ENCODE assay signal across 11 cellular contexts in genomic region chr2:85604568-85605339, GRCh38. TPM values are rescaled to one million over a fixed set of nuclear protein-coding genes. Genes with fewer than 3 reads are reported as not detected.
DNase-seq lines count a peak whose midpoint lies in the region; ATAC-seq and TF ChIP-seq lines count a peak whose summit lies in the region.
"Had no signal": no experiment of that assay in that cellular context is flagged by ENCODE, and none has a peak within 500 bp of the region (broad histone marks: within the 10 kb centered on the region; RNA-seq: fewer than 3 reads in every experiment).

No MANE protein-coding gene starts in this region.

- no peak overlapping the region for H3K27ac ChIP-seq in CD4-positive, alpha-beta T cell (ENCODE audit: low read depth, low read length)

- no peak for TF ChIP-seq CTCF in CD4-positive, alpha-beta T cell (IDR thresholded peaks at IDR 0.05)
- TF ChIP-seq CTCF in mesothelial cell of epicardium (IDR thresholded peaks at IDR 0.05; ENCODE audit: unreplicated experiment), result no peak

- no peaks in the 10 kb centered on the region for H3K9me3 Mint-ChIP-seq in CD4-positive, alpha-beta T cell
- H3K9me3 Mint-ChIP-seq in mesothelial cell of epicardium, result no peaks in the 10 kb centered on the region
- H3K9me3 Mint-ChIP-seq: T-helper 2 cell treated with Interferon-gamma antibody and Interleukin-4, amounts not matched to agents 5 μg/mL and 100 μg/mL, for 36 hours had no signal

- POLR2A ChIA-PET in CD4-positive, alpha-beta T cell (lab: Charles Lee), result interaction anchor here (0.6 to 1.9 kb wide), 6 partner anchors 9 to 66 kb away, joined by 4 to 13 read pairs (median 4); partner anchors contain the start of genes GGCX, MAT2A, RNF181 and USP39

- no peaks in the 10 kb centered on the region for H3K9me3 ChIP-seq in CD4-positive, alpha-beta T cell (ENCODE audit: control insufficient read depth, low read length)

- CTCF ChIA-PET in CD4-positive, alpha-beta T cell (lab: Charles Lee), result interaction anchor here (1.4 to 1.5 kb wide), 2 partner anchors 33 to 48 kb away, joined by 3 to 4 read pairs; no protein-coding TSS in a partner anchor

- H3K27ac Mint-ChIP-seq in CD4-positive, alpha-beta T cell, result peak overlapping the region; percentile 51
- H3K27ac Mint-ChIP-seq in mesothelial cell of epicardium, result peak overlapping the region; percentile 93
- H3K27ac Mint-ChIP-seq: T-helper 2 cell treated with Interferon-gamma antibody and Interleukin-4, amounts not matched to agents 5 μg/mL and 100 μg/mL, for 36 hours had no signal

- H3K36me3 Mint-ChIP-seq in CD4-positive, alpha-beta T cell (ENCODE audit: low read depth), result peaks cover 47% of the 10 kb centered on the region
- peaks cover 9% of the 10 kb centered on the region for H3K36me3 Mint-ChIP-seq in mesothelial cell of epicardium

- H3K27me3 ChIP-seq in CD4-positive, alpha-beta T cell (ENCODE audit: control insufficient read depth, insufficient read depth, low read length), result no peaks in the 10 kb centered on the region

- no peak for DNase-seq in CD4-positive, alpha-beta T cell
- peak; percentile 46 for DNase-seq in amniotic epithelial cell (ENCODE audit: low read depth)
- no peak for DNase-seq in mesothelial cell of epicardium (ENCODE audit: low spot score in 2 of 2, unreplicated experiment in 2 of 2)
- DNase-seq in DMS 273 treated with DMSO at 0.1 percent for 48 hours (lab: John Stamatoyannopoulos, UW), result no peak
- DNase-seq in NCI-H128 (lab: John Stamatoyannopoulos, UW; ENCODE audit: unreplicated experiment), result no peak
- DNase-seq: effector CD8-positive, alpha-beta T cell; NCI-H345; stimulated activated CD4-positive, alpha-beta T cell treated with anti-CD3 and anti-CD28 coated beads, Interleukin-2, amount 100 ng/mL, for 48 hours had no signal

- intact Hi-C loops in CD4-positive, alpha-beta T cell (cut with DNase I, micrococcal nuclease), result loop anchor here in 1 of 2 experiments (5.0 kb wide), 2 partner anchors 42 to 182 kb away; partner anchors contain the start of gene GGCX

- peaks cover 47% of the 10 kb centered on the region for H3K4me1 Mint-ChIP-seq in CD4-positive, alpha-beta T cell (ENCODE audit: low read depth)
- peaks cover 44% of the 10 kb centered on the region for H3K4me1 Mint-ChIP-seq in mesothelial cell of epicardium

- H3K27me3 Mint-ChIP-seq in CD4-positive, alpha-beta T cell, result no peaks in the 10 kb centered on the region
- no peaks in the 10 kb centered on the region for H3K27me3 Mint-ChIP-seq in mesothelial cell of epicardium (ENCODE audit: low read depth)

- peak overlapping the region; percentile 51 for H3K4me3 Mint-ChIP-seq in CD4-positive, alpha-beta T cell
- peak overlapping the region; percentile 20 for H3K4me3 Mint-ChIP-seq in mesothelial cell of epicardium

- ATAC-seq in CD4-positive, alpha-beta T cell (ENCODE audit: poor library complexity), result no peak
- ATAC-seq in GM21515 (IDR thresholded peaks at IDR 0.05; ENCODE audit: unreplicated experiment), result no peak
- ATAC-seq: HCT116 had no signal

RNA-seq across cellular contexts. Expression of gene TMEM150A, which starts 2.3 kb away (rescaled TPM):
- total RNA-seq in CD4-positive, alpha-beta T cell, result 1 to 10 TPM; 6.6 to 7.0 TPM
- 13.5 to 15.2 TPM (median 14.4 TPM) in 3 replicates for total RNA-seq in mesothelial cell of epicardium

RNA-seq across cellular contexts. Expression of gene C2orf68, which starts 7.1 kb away (rescaled TPM):
- total RNA-seq in CD4-positive, alpha-beta T cell, result 10 to 100 TPM; 31.0 to 31.2 TPM
- total RNA-seq in mesothelial cell of epicardium, result 70.8 to 79.0 TPM (median 74.6 TPM) in 3 replicates

RNA-seq across cellular contexts. Expression of gene RNF181, which starts 9.2 kb away (rescaled TPM):
- total RNA-seq in CD4-positive, alpha-beta T cell, result 10 to 100 TPM; 41.5 to 43.8 TPM
- 76.6 to 87.4 TPM (median 82.8 TPM) in 3 replicates for total RNA-seq in mesothelial cell of epicardium

RNA-seq across cellular contexts. Expression of gene USP39, which starts 11.2 kb away (rescaled TPM):
- total RNA-seq in CD4-positive, alpha-beta T cell, result 10 to 100 TPM; 48.1 to 51.2 TPM
- total RNA-seq in mesothelial cell of epicardium, result 45.5 to 51.1 TPM (median 49.9 TPM) in 3 replicates

RNA-seq across cellular contexts. Expression of gene VAMP5, which starts 20.5 kb away (rescaled TPM):
- total RNA-seq in CD4-positive, alpha-beta T cell, result 10 to 100 TPM; 17.0 to 17.2 TPM
- 2.5 to 3.7 TPM (median 3.4 TPM) in 3 replicates for total RNA-seq in mesothelial cell of epicardium
